1 cellular context compared by ENCODE assay signal in genomic region chr1:150763018-150763417, GRCh38.
TF ChIP-seq lines count a peak whose summit lies in the region.

No MANE protein-coding gene starts in this region.

TF ChIP-seq in GM12878, 131 proteins besides CTCF, POLR2A, EP300 and RAD21:
- TF ChIP-seq CREB1 (IDR thresholded peaks at IDR 0.05; ENCODE audit: low read depth) (no peak), MAX (IDR thresholded peaks at IDR 0.05; ENCODE audit: low read depth, low read length) (no peak), ZNF217 (IDR thresholded peaks at IDR 0.05) (no peak), ESRRA (IDR thresholded peaks at IDR 0.05; ENCODE audit: low read length) (no peak), RELB (IDR thresholded peaks at IDR 0.05; ENCODE audit: low read depth) (no peak), MEF2A (IDR thresholded peaks at IDR 0.05; ENCODE audit: insufficient read depth, low read depth, low read length) (no peak), EED (IDR thresholded peaks at IDR 0.05; ENCODE audit: low read depth) (no peak), SP1 (IDR thresholded peaks at IDR 0.05; ENCODE audit: low read depth, low read length) (no peak)
TF ChIP-seq in GM12878: peak in this region for 0.
